1 cellular context compared by ENCODE assay signal in the genomic region with DNA sequence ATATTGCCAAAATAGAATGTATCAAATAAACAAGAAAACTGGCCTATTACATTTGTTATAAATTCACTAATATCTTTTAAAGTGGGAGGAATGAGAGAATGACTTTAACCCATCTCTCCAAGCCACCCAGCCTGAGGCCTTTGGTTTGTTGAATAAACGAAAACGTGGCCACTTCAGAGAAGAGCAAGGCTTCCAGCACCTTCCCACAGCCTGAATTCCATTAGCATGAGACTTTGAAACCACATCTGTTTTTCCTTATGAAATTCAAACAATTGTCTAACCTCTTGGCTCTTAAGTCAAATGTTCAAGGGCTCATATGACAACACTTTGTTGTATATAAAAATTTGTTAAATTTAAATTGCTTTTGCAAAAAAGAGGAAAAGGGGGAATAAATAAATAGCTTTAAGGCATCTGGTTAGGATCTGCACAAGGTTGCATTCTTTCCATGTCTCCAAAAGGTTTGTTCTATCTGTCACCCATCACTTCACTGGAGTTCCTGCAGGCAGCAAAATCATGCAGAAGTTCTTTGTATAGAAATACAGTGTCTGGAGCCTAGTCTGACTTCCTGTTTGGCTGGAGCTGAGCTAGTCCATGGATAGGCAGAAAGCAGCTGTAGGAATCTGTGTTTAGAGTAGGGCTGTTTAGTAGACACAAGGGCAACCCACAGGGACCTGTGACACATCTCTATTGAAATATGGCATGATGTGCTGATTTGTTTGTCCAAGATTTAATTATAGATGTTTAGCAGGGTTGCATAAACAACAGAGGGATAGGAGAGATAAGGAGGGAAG.
A peak's percentile ranks its signal among the peaks of the same experiment; 100 is the strongest.
TF ChIP-seq lines count a peak whose summit lies in the region.

No MANE protein-coding gene starts in this region.

TF ChIP-seq in endothelial cell of umbilical vein, 7 proteins besides CTCF, POLR2A, EP300 and RAD21:
- TF ChIP-seq, protein P1, sequence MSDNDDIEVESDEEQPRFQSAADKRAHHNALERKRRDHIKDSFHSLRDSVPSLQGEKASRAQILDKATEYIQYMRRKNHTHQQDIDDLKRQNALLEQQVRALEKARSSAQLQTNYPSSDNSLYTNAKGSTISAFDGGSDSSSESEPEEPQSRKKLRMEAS (IDR thresholded peaks at IDR 0.05; ENCODE audit: insufficient read depth, insufficient read length), result no peak
- TF ChIP-seq POLR2AphosphoS5 (IDR thresholded peaks at IDR 0.05; ENCODE audit: insufficient read depth, low read depth, low read length), result peak; percentile 56
- TF ChIP-seq FOS (IDR thresholded peaks at IDR 0.05; ENCODE audit: borderline replicate concordance, insufficient read depth, low read length), result no peak
- no peak for TF ChIP-seq EZH2 (IDR thresholded peaks at IDR 0.05; ENCODE audit: borderline replicate concordance, low read depth, low read length, severe bottlenecking)
- peak; percentile 39 for TF ChIP-seq GATA2 (IDR thresholded peaks at IDR 0.05; ENCODE audit: insufficient read depth, insufficient read length, low read depth, low read length)
- TF ChIP-seq MYC (IDR thresholded peaks at IDR 0.05; ENCODE audit: low read depth, low read length), result no peak
